ENCODE assay signal across 8 cellular contexts in the genomic region with DNA sequence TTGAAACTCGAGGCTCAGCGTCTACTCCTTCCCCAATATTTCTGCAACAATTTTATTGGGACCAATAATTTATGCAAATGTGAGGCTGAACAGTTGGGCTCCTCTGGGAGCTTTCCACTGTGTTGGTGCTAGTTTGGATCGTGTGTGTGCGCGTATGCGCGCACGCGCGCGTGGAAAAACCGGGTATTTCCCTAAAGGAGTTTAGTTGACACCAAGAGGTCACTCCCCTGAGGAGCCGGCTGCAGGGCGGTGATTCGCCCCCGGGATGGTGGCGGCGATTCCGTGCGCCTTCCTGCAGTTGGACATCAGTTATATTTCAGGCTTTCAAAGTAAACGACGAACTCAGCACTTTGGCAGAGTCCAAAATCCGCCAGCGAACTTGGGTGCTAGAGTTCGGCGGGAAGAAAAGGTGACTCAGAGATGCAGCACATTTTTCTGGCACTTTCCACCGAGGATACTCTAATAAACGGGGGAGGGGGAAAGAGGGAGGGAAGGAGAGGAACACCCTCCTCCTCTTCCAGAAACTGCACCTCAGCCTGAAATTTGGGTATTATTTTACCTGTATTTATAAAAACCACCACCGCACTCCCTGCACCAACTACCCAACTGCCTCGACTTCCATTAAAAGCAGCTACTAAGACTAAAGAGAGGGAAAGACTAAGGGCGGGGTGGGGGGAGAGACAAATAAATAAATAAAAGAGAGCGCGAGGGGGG.
A peak's percentile ranks its signal among the peaks of the same experiment; 100 is the strongest.
DNase-seq lines count a peak whose midpoint lies in the region; ATAC-seq and FAIRE-seq lines count a peak whose summit lies in the region.

No MANE protein-coding gene starts in this region.

- ATAC-seq in activated CD8-positive, alpha-beta memory T cell treated with anti-CD3 and anti-CD28 coated beads, Interleukin-2, amount 10 ng/mL, durations not matched to agents 7 days and 5 days = no peak
- ATAC-seq in HG03460 (IDR thresholded peaks at IDR 0.05; ENCODE audit: unreplicated experiment) = no peak
- no peak for ATAC-seq in GM18861 (IDR thresholded peaks at IDR 0.05; ENCODE audit: unreplicated experiment)

- H3K4me1 Mint-ChIP-seq in activated CD8-positive, alpha-beta memory T cell treated with anti-CD3 and anti-CD28 coated beads, Interleukin-2, amount 10 ng/mL, durations not matched to agents 7 days and 5 days = peaks cover 6% of the 10 kb centered on the region

- DNase-seq in activated CD8-positive, alpha-beta memory T cell treated with anti-CD3 and anti-CD28 coated beads, Interleukin-2, amount 10 ng/mL, durations not matched to agents 7 days and 5 days = no peak
- DNase-seq in activated CD8-positive, alpha-beta memory T cell treated with anti-CD3 and anti-CD28 coated beads, Interleukin-2, amount 50 U/mL, for 4 hours = no peak
- DNase-seq in NCI-H1105 treated with DMSO at 0.1 percent for 48 hours (lab: John Stamatoyannopoulos, UW) = peak; percentile 41
- peak in 48 of 56 donors; percentile 3 to 77 (median 38) for DNase-seq in amygdala (lab: John Stamatoyannopoulos, UW)
- peak; percentile 67 for DNase-seq in inferior parietal cortex (ENCODE audit: extremely low spot score)
- DNase-seq in small intestine = peak; percentile 77

- 1 to 2% (median 1%) methylated on average over 32 to 33 of the region's 33 CpGs for WGBS in small intestine, 3 donors

- no peaks in the 10 kb centered on the region for H3K36me3 ChIP-seq in small intestine (ENCODE audit: control insufficient read depth in 2 of 2, insufficient read depth in 2 of 2, low read length in 2 of 2)

- H3K27me3 ChIP-seq in small intestine (ENCODE audit: control insufficient read depth in 2 of 2, insufficient read depth in 2 of 2, low read length in 2 of 2) = peaks cover 0 to 4% of the 10 kb centered on the region in 2 donors

- no peaks in the 10 kb centered on the region for H3K9me3 Mint-ChIP-seq in activated CD8-positive, alpha-beta memory T cell treated with anti-CD3 and anti-CD28 coated beads, Interleukin-2, amount 10 ng/mL, durations not matched to agents 7 days and 5 days (ENCODE audit: low read depth)

- H3K27ac ChIP-seq in small intestine (ENCODE audit: low read depth in 1 of 2, low read length in 1 of 2) = no peak overlapping the region

- CTCF ChIA-PET in activated CD8-positive, alpha-beta memory T cell treated with anti-CD3 and anti-CD28 coated beads, Interleukin-2, amount 10 ng/mL, durations not matched to agents 7 days and 5 days (lab: Charles Lee) = no interaction called here

- no peak for FAIRE-seq in small intestine (lab: Jason Lieb, UNC)

- no peaks in the 10 kb centered on the region for H3K36me3 Mint-ChIP-seq in activated CD8-positive, alpha-beta memory T cell treated with anti-CD3 and anti-CD28 coated beads, Interleukin-2, amount 10 ng/mL, durations not matched to agents 7 days and 5 days

- H3K9me3 ChIP-seq in small intestine (ENCODE audit: control insufficient read depth, low read depth) = no peaks in the 10 kb centered on the region

- H3K27me3 Mint-ChIP-seq in activated CD8-positive, alpha-beta memory T cell treated with anti-CD3 and anti-CD28 coated beads, Interleukin-2, amount 10 ng/mL, durations not matched to agents 7 days and 5 days = peaks cover 58% of the 10 kb centered on the region

- H3K4me1 ChIP-seq in small intestine (ENCODE audit: control insufficient read depth in 2 of 2, insufficient read depth in 1 of 2, low read depth in 1 of 2, low read length in 1 of 2) = no peaks in the 10 kb centered on the region

- H3K4me3 Mint-ChIP-seq in activated CD8-positive, alpha-beta memory T cell treated with anti-CD3 and anti-CD28 coated beads, Interleukin-2, amount 10 ng/mL, durations not matched to agents 7 days and 5 days = peak overlapping the region; percentile 63

- H3K4me3 ChIP-seq in small intestine (ENCODE audit: low read depth in 1 of 2, low read length in 2 of 2) = peak overlapping the region in 1 of 2 donors; percentile 56

- no peak overlapping the region for H3K27ac Mint-ChIP-seq in activated CD8-positive, alpha-beta memory T cell treated with anti-CD3 and anti-CD28 coated beads, Interleukin-2, amount 10 ng/mL, durations not matched to agents 7 days and 5 days

Comparison
In these comparisons a context has a peak if more than half of its experiments do, and no peak if none do; other contexts are left out.
1. DNase-seq: peak in NCI-H1105 treated with DMSO at 0.1 percent for 48 hours (single experiment), amygdala (48 of 56), inferior parietal cortex (single experiment) and small intestine (single experiment); none in activated CD8-positive, alpha-beta memory T cell treated with anti-CD3 and anti-CD28 coated beads, Interleukin-2, amount 10 ng/mL, durations not matched to agents 7 days and 5 days (single experiment) and activated CD8-positive, alpha-beta memory T cell treated with anti-CD3 and anti-CD28 coated beads, Interleukin-2, amount 50 U/mL, for 4 hours (single experiment).